ENCODE assay signal across 1 cellular context in genomic region chr2:169732583-169733358, GRCh38.
TF ChIP-seq lines count a peak whose summit lies in the region.

No MANE protein-coding gene starts in this region.

TF ChIP-seq in IMR-90, 13 proteins besides CTCF, POLR2A, EP300 and RAD21:
- TF ChIP-seq ELK1 (IDR thresholded peaks at IDR 0.05; ENCODE audit: borderline replicate concordance, low read depth, low read length) (no peak), FOS (IDR thresholded peaks at IDR 0.05; ENCODE audit: low read depth, low read length) (no peak), NFE2L2 (IDR thresholded peaks at IDR 0.05; ENCODE audit: low read depth, low read length) (no peak), SMC3 (IDR thresholded peaks at IDR 0.05; ENCODE audit: low read depth, low read length) (no peak), MAZ (IDR thresholded peaks at IDR 0.05; ENCODE audit: borderline replicate concordance, low read depth, low read length) (no peak), RCOR1 (IDR thresholded peaks at IDR 0.05; ENCODE audit: insufficient replicate concordance, low read length) (no peak), MXI1 (IDR thresholded peaks at IDR 0.05; ENCODE audit: borderline replicate concordance, low read depth, low read length) (no peak), MAFK (IDR thresholded peaks at IDR 0.05; ENCODE audit: low read depth, low read length) (no peak), USF2 (IDR thresholded peaks at IDR 0.05; ENCODE audit: low read depth, low read length) (no peak), RFX5 (IDR thresholded peaks at IDR 0.05; ENCODE audit: low read depth, low read length) (no peak), BHLHE40 (IDR thresholded peaks at IDR 0.05; ENCODE audit: low read depth, low read length) (no peak)
